10 cellular contexts compared by ENCODE assay signal in genomic region chr3:111548060-111548459, GRCh38. TPM values are rescaled to one million over a fixed set of nuclear protein-coding genes. Genes with fewer than 3 reads are reported as not detected.
A peak's percentile ranks its signal among the peaks of the same experiment; 100 is the strongest.
DNase-seq lines count a peak whose midpoint lies in the region; ATAC-seq and TF ChIP-seq lines count a peak whose summit lies in the region.
"Had no signal": no experiment of that assay in that cellular context is flagged by ENCODE, and none has a peak within 500 bp of the region (broad histone marks: within the 10 kb centered on the region; RNA-seq: fewer than 3 reads in every experiment).

No MANE protein-coding gene starts in this region.

- H3K36me3 ChIP-seq in mesenchymal stem cell (ENCODE audit: control insufficient read depth in 1 of 2, insufficient read depth in 2 of 2, low read depth in 1 of 2, low read length in 2 of 2) (no peaks in the 10 kb centered on the region), neuronal stem cell (replicated peaks in 1 of 2; ENCODE audit: control insufficient read depth in 2 of 2, insufficient read depth in 2 of 2, low read length in 2 of 2) (no peaks in the 10 kb centered on the region), adrenal gland (replicated peaks in 1 of 2) (no peaks in the 10 kb centered on the region)

- H3K4me1 Mint-ChIP-seq in nephron progenitor cell, result no peaks in the 10 kb centered on the region

- H4K8ac ChIP-seq in mesenchymal stem cell (ENCODE audit: low read length) (no peak overlapping the region), neuronal stem cell (ENCODE audit: low read depth, low read length) (no peak overlapping the region)

- H3K4me3 ChIP-seq in mesenchymal stem cell (ENCODE audit: insufficient read depth in 1 of 2, low read depth in 1 of 2, low read length in 2 of 2), result no peak overlapping the region
- H3K4me3 ChIP-seq in neuronal stem cell (ENCODE audit: low read length in 2 of 2), result no peak overlapping the region
- H3K4me3 ChIP-seq in adrenal gland, result no peak overlapping the region

- no peak overlapping the region for H3K18ac ChIP-seq in mesenchymal stem cell (ENCODE audit: low read depth in 1 of 2, low read length in 2 of 2)
- no peak overlapping the region for H3K18ac ChIP-seq in neuronal stem cell (ENCODE audit: low read length)

- no peak overlapping the region for H2BK15ac ChIP-seq in mesenchymal stem cell (ENCODE audit: low read depth, poor library complexity, severe bottlenecking)
- H2BK15ac ChIP-seq in neuronal stem cell (ENCODE audit: low read length), result no peak overlapping the region

- 100% methylated on average over 1 of the region's 1 CpG for WGBS in mesenchymal stem cell
- no CpG with 5 or more reads among the region's 1 CpG for WGBS in neuronal stem cell (ENCODE audit: extremely low coverage in 2 of 2, insufficient read length in 2 of 2, insufficient replicate concordance in 1 of 2), 2 donors
- WGBS in adrenal gland, 4 donors, result 78 to 88% (median 82%) methylated on average over 1 of the region's 1 CpG

- intact Hi-C loops in adrenal gland (cut with DNase I), result no loop called here

- TF ChIP-seq CTCF in nephron progenitor cell (IDR thresholded peaks at IDR 0.05), result no peak
- TF ChIP-seq CTCF in adrenal gland (IDR thresholded peaks at IDR 0.05), result no peak

- no peak overlapping the region for H3K4me3 Mint-ChIP-seq in nephron progenitor cell
- H3K4me3 Mint-ChIP-seq: activated naive CD4-positive, alpha-beta T cell treated with anti-CD3 and anti-CD28 coated beads, Interleukin-2, amount 10 ng/mL, durations not matched to agents 7 days and 5 days had no signal

- no peaks in the 10 kb centered on the region for H3K9me3 Mint-ChIP-seq in nephron progenitor cell
- H3K9me3 Mint-ChIP-seq: activated naive CD4-positive, alpha-beta T cell treated with anti-CD3 and anti-CD28 coated beads, Interleukin-2, amount 10 ng/mL, durations not matched to agents 7 days and 5 days; IgD-negative memory B cell had no signal

- H2BK5ac ChIP-seq in mesenchymal stem cell (ENCODE audit: low read depth, low read length, poor library complexity, severe bottlenecking) (no peak overlapping the region), neuronal stem cell (ENCODE audit: low read length) (no peak overlapping the region)

- TF ChIP-seq POLR2A in adrenal gland (IDR thresholded peaks at IDR 0.05), result no peak

- H3K9ac ChIP-seq in mesenchymal stem cell (ENCODE audit: low read length) (no peak overlapping the region), neuronal stem cell (ENCODE audit: low read depth, low read length, poor library complexity) (no peak overlapping the region)

- no peak overlapping the region for H2AK5ac ChIP-seq in mesenchymal stem cell (ENCODE audit: low read length, severe bottlenecking)
- H2AK5ac ChIP-seq in neuronal stem cell (ENCODE audit: low read depth, low read length), result no peak overlapping the region

- H3K27me3 ChIP-seq in mesenchymal stem cell (ENCODE audit: control insufficient read depth in 1 of 2, insufficient read depth in 1 of 2, low read length in 2 of 2) (no peaks in the 10 kb centered on the region), neuronal stem cell (ENCODE audit: control insufficient read depth in 3 of 3, insufficient read depth in 3 of 3, low read depth in 1 of 3, low read length in 3 of 3) (no peaks in the 10 kb centered on the region), adrenal gland (no peaks in the 10 kb centered on the region)

- no peak overlapping the region for H3K27ac Mint-ChIP-seq in nephron progenitor cell
- H3K27ac Mint-ChIP-seq: activated naive CD4-positive, alpha-beta T cell treated with anti-CD3 and anti-CD28 coated beads, Interleukin-2, amount 10 ng/mL, durations not matched to agents 7 days and 5 days; IgD-negative memory B cell had no signal

- DNase-seq in mesenchymal stem cell (peak; percentile 38), nephron progenitor cell (no peak), left lobe of liver (ENCODE audit: low spot score) (no peak), neuronal stem cell (ENCODE audit: low spot score) (no peak), adrenal gland (no peak)

- no peaks in the 10 kb centered on the region for H3K27me3 Mint-ChIP-seq in nephron progenitor cell (ENCODE audit: low read depth, poor library complexity)
- H3K27me3 Mint-ChIP-seq: activated naive CD4-positive, alpha-beta T cell treated with anti-CD3 and anti-CD28 coated beads, Interleukin-2, amount 10 ng/mL, durations not matched to agents 7 days and 5 days; IgD-negative memory B cell had no signal

- H3K27ac ChIP-seq in mesenchymal stem cell (ENCODE audit: low read length, poor library complexity, severe bottlenecking) (no peak overlapping the region), neuronal stem cell (replicated peaks; ENCODE audit: low read length) (no peak overlapping the region), adrenal gland (no peak overlapping the region)

- H3K79me1 ChIP-seq in mesenchymal stem cell (replicated peaks; ENCODE audit: low read length, poor library complexity, severe bottlenecking) (no peaks in the 10 kb centered on the region), neuronal stem cell (ENCODE audit: low read depth, low read length) (no peaks in the 10 kb centered on the region)

- H2AFZ ChIP-seq in mesenchymal stem cell (ENCODE audit: low read depth, low read length), result no peak overlapping the region
- no peak overlapping the region for H2AFZ ChIP-seq in neuronal stem cell (ENCODE audit: low read length)

- H2BK12ac ChIP-seq in mesenchymal stem cell (ENCODE audit: low read length in 2 of 2), result no peak overlapping the region
- H2BK12ac ChIP-seq in neuronal stem cell (ENCODE audit: low read length), result no peak overlapping the region

- H3K36me3 Mint-ChIP-seq in nephron progenitor cell (ENCODE audit: low read depth), result no peaks in the 10 kb centered on the region

- H2BK120ac ChIP-seq in mesenchymal stem cell (ENCODE audit: low read depth, low read length), result no peak overlapping the region
- no peak overlapping the region for H2BK120ac ChIP-seq in neuronal stem cell (ENCODE audit: low read depth, low read length)

- H3K9me3 ChIP-seq in mesenchymal stem cell (ENCODE audit: control insufficient read depth, low read length), result no peaks in the 10 kb centered on the region
- H3K9me3 ChIP-seq in neuronal stem cell (replicated peaks in 1 of 2; ENCODE audit: control insufficient read depth in 2 of 2, insufficient read depth in 1 of 2, low read depth in 1 of 2, low read length in 2 of 2), result no peaks in the 10 kb centered on the region
- no peaks in the 10 kb centered on the region for H3K9me3 ChIP-seq in adrenal gland (replicated peaks in 1 of 3)

- H4K91ac ChIP-seq in mesenchymal stem cell (ENCODE audit: low read length), result no peak overlapping the region
- no peak overlapping the region for H4K91ac ChIP-seq in neuronal stem cell (ENCODE audit: low read depth, low read length, poor library complexity)

- H3K23ac ChIP-seq in mesenchymal stem cell (ENCODE audit: low read length in 2 of 2), result no peak overlapping the region
- H3K23ac ChIP-seq in neuronal stem cell (ENCODE audit: low read depth, low read length, poor library complexity), result no peak overlapping the region

- H3K14ac ChIP-seq in mesenchymal stem cell (ENCODE audit: low read length in 2 of 2) (no peak overlapping the region), neuronal stem cell (ENCODE audit: low read length) (no peak overlapping the region)

- H3K4me2 ChIP-seq in mesenchymal stem cell (ENCODE audit: low read length, poor library complexity, severe bottlenecking) (no peak overlapping the region), neuronal stem cell (ENCODE audit: insufficient read depth, low read length, poor library complexity, severe bottlenecking) (no peak overlapping the region)

- H3K4ac ChIP-seq in mesenchymal stem cell (ENCODE audit: low read depth in 1 of 2, low read length in 2 of 2) (no peak overlapping the region), neuronal stem cell (ENCODE audit: low read length) (no peak overlapping the region)

- ATAC-seq in GM18511 (IDR thresholded peaks at IDR 0.05; ENCODE audit: unreplicated experiment) (peak; percentile 70), GM21576 (IDR thresholded peaks at IDR 0.05; ENCODE audit: unreplicated experiment) (peak; percentile 65), HG03571 (IDR thresholded peaks at IDR 0.05; ENCODE audit: unreplicated experiment) (peak; percentile 60), left lobe of liver (no peak)

- H3K4me1 ChIP-seq in mesenchymal stem cell (ENCODE audit: control insufficient read depth, insufficient read depth, low read depth, low read length) (no peaks in the 10 kb centered on the region), neuronal stem cell (ENCODE audit: control insufficient read depth in 2 of 2, insufficient read depth in 1 of 2, low read depth in 1 of 2, low read length in 2 of 2) (no peaks in the 10 kb centered on the region), adrenal gland (replicated peaks in 1 of 2) (no peaks in the 10 kb centered on the region)

RNA-seq across cellular contexts. Expression of gene CD96, which starts 6.1 kb away (rescaled TPM):
- polyA plus RNA-seq in mesenchymal stem cell (2013, experiment 1 of 2), result 0.03 TPM
- 0.03 TPM for polyA plus RNA-seq in mesenchymal stem cell (2013, experiment 2 of 2)
- total RNA-seq in left lobe of liver (0.40 TPM), adrenal gland (1 to 10 TPM in 4 of 8 donors, under 1 TPM in 3, not detected in 1; 0.28 to 5.6 (median 1.6) TPM)
- 0.04 TPM for polyA plus RNA-seq in neuronal stem cell (2013, experiment 1 of 2)
- polyA plus RNA-seq in neuronal stem cell (2013, experiment 2 of 2), result 0.01 TPM
- polyA plus RNA-seq in adrenal gland, result 1 to 10 TPM in 1 of 3 donors, under 1 TPM in 2; 0.40 to 1.5 (median 0.67) TPM

RNA-seq across cellular contexts. Expression of gene ZBED2, which starts 47.1 kb away (rescaled TPM):
- polyA plus RNA-seq in mesenchymal stem cell (2013, experiment 1 of 2), result 0.01 TPM
- polyA plus RNA-seq in mesenchymal stem cell (2013, experiment 2 of 2), result not detected
- 0.20 TPM for total RNA-seq in left lobe of liver
- polyA plus RNA-seq in neuronal stem cell (2013, experiment 1 of 2), result not detected
- not detected for polyA plus RNA-seq in neuronal stem cell (2013, experiment 2 of 2)
- total RNA-seq in adrenal gland, result under 1 TPM in 1 of 8 donors, not detected in 7; 0.11 TPM
- polyA plus RNA-seq in adrenal gland, result not detected
